ENCODE assay signal across 8 cellular contexts in the genomic region with DNA sequence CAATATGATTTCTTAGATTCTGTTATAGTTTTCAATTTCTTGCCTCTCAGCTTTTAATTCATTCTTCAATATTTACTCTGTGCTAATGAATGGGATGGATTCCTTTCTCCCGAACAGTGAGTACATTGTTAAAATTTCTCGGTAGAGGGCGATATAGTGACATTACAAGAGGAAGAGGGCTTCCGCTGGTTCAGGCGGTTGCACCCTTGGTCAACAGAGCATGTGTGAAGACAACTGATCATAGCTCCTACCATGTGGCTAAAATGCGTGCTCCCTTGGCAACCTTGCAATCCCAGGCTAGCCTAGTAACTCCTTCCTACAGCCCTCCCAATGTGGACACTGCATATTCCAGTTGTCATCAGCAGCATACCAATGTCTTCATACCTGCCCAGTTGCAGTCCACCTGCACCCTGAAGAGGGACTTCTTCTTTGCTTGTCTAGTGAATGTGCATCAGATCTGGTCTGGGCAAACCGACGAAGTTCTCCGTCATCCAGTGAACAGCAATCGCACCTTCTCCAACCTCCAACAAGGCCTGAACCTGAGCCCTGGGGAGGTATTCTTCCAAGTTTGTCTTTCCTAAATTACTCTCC.
A peak's percentile ranks its signal among the peaks of the same experiment; 100 is the strongest.
DNase-seq lines count a peak whose midpoint lies in the region; ATAC-seq lines count a peak whose summit lies in the region.

No MANE protein-coding gene starts in this region.

- ATAC-seq in HG03432 (IDR thresholded peaks at IDR 0.05; ENCODE audit: unreplicated experiment) (peak; percentile 79), left lobe of liver (no peak), GM21447 (IDR thresholded peaks at IDR 0.05; ENCODE audit: unreplicated experiment) (no peak)

- peak; percentile 0 for DNase-seq in EL
- DNase-seq in amniotic epithelial cell (ENCODE audit: low read depth), result peak; percentile 51
- DNase-seq in midbrain (lab: John Stamatoyannopoulos, UW), result peak; percentile 28
- DNase-seq in SHP77 (lab: John Stamatoyannopoulos, UW), result no peak
- no peak for DNase-seq in activated naive CD4-positive, alpha-beta T cell treated with Interleukin-2 at 50 U/mL for 16 hours
- DNase-seq in left lobe of liver (ENCODE audit: low spot score), result no peak

Comparison
In these comparisons a context has a peak if more than half of its experiments do, and no peak if none do; other contexts are left out.
1. DNase-seq: peak in EL (single experiment), amniotic epithelial cell (single experiment) and midbrain (single experiment); none in SHP77 (0 of 2), activated naive CD4-positive, alpha-beta T cell treated with Interleukin-2 at 50 U/mL for 16 hours (single experiment) and left lobe of liver (single experiment).